ENCODE assay signal across 28 cellular contexts in the genomic region with DNA sequence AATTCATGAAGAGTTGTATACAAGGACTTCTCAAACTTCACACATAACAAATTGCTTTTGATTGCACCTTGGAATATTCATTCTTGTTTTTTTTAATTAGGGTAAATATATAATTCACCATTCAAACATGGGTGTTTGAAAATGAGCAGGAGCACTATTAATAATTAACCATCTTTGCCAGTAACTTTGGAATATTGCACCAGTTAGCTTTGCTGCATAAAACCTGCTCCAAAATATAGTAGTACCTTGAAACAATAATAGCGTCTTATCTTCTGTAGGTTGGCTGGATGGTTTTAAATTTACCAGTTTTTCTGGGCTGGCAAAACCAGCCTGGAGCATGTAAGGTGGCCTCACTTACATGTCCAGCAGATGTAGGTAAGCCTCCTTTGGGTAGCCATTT.
DNase-seq lines count a peak whose midpoint lies in the region; ATAC-seq, FAIRE-seq and TF ChIP-seq lines count a peak whose summit lies in the region.
"Had no signal": no experiment of that assay in that cellular context is flagged by ENCODE, and none has a peak within 500 bp of the region (broad histone marks: within the 10 kb centered on the region; RNA-seq: fewer than 3 reads in every experiment).

No MANE protein-coding gene starts in this region.

- no peak for DNase-seq in nephron progenitor cell
- DNase-seq in small intestine, result peak; percentile 42
- no peak for DNase-seq in ACHN
- no peak for DNase-seq in T1000 (lab: John Stamatoyannopoulos, UW)
- no peak for DNase-seq in dorsolateral prefrontal cortex
- DNase-seq: CD8-positive, alpha-beta memory T cell; DMS 273 treated with DMSO at 0.1 percent for 48 hours; DND-41; GM23248; HFFc6; KBM-7; MG63; NCI-H2029; NCI-H2227 treated with DMSO at 0.1 percent for 48 hours; NCI-H526 treated with DMSO at 0.1 percent for 48 hours; SJCRH30 had no signal

- H3K4me1 ChIP-seq in small intestine (ENCODE audit: control insufficient read depth in 2 of 2, insufficient read depth in 1 of 2, low read depth in 1 of 2, low read length in 1 of 2), result no peaks in the 10 kb centered on the region
- H3K4me1 ChIP-seq: HAP-1, SJCRH30 had no signal

- H3K4me3 Mint-ChIP-seq in nephron progenitor cell, result no peak overlapping the region
- H3K4me3 Mint-ChIP-seq: B cell; CD14-positive monocyte; CD8-positive, alpha-beta memory T cell; HFFc6 had no signal

- no peaks in the 10 kb centered on the region for H3K36me3 ChIP-seq in small intestine (ENCODE audit: control insufficient read depth in 2 of 2, insufficient read depth in 2 of 2, low read length in 2 of 2)
- H3K36me3 ChIP-seq: HAP-1, MG63, SJCRH30 had no signal

- H3K4me3 ChIP-seq in small intestine (ENCODE audit: low read depth in 1 of 2, low read length in 2 of 2) (no peak overlapping the region), dorsolateral prefrontal cortex (no peak overlapping the region)
- H3K4me3 ChIP-seq: GM23248, HAP-1, MG63, PC-9, SJCRH30 had no signal

- intact Hi-C loops in dorsolateral prefrontal cortex (cut with DNase I), result no loop called here

- no peak for TF ChIP-seq CTCF in VCaP (conservative IDR thresholded peaks at IDR 0.05)
- TF ChIP-seq CTCF in nephron progenitor cell (IDR thresholded peaks at IDR 0.05), result no peak
- TF ChIP-seq CTCF in dorsolateral prefrontal cortex (IDR thresholded peaks at IDR 0.05 in 54 of 56, conservative IDR thresholded peaks at IDR 0.05 in 2 of 56; ENCODE audit: low read depth in 1 of 56, partially characterized antibody in 56 of 56), result no peak

- in situ Hi-C loops in ACHN (cut with HindIII; ENCODE audit: low pct_ligation_motif_present, low pct_unique_long_range_greater_than_20kb, low sequenced_read_pairs), result no loop called here

- no peak for ATAC-seq in GM21447 (IDR thresholded peaks at IDR 0.05; ENCODE audit: unreplicated experiment)
- ATAC-seq: Right ventricle myocardium inferior, SK-N-SH treated with all-trans-retinoic acid at 6 μM for 48 hours had no signal

- no peaks in the 10 kb centered on the region for H3K36me3 Mint-ChIP-seq in nephron progenitor cell (ENCODE audit: low read depth)
- H3K36me3 Mint-ChIP-seq: CD14-positive monocyte had no signal

- peak overlapping the region; percentile 89 for H3K27ac ChIP-seq in VCaP
- no peak overlapping the region for H3K27ac ChIP-seq in small intestine (ENCODE audit: low read depth in 1 of 2, low read length in 1 of 2)
- no peak overlapping the region for H3K27ac ChIP-seq in dorsolateral prefrontal cortex
- H3K27ac ChIP-seq: GM23248, PC-9, SJCRH30 had no signal

- H3K27me3 ChIP-seq in small intestine (ENCODE audit: control insufficient read depth in 2 of 2, insufficient read depth in 2 of 2, low read length in 2 of 2) (no peaks in the 10 kb centered on the region), dorsolateral prefrontal cortex (peaks cover 0 to 3% (median 0%) of the 10 kb centered on the region in 45 donors)
- H3K27me3 ChIP-seq: MG63, SJCRH30 had no signal

- H3K4me1 Mint-ChIP-seq in nephron progenitor cell, result peaks cover 35% of the 10 kb centered on the region
- H3K4me1 Mint-ChIP-seq: B cell; CD14-positive monocyte; CD8-positive, alpha-beta memory T cell had no signal

- FAIRE-seq in islet of Langerhans (lab: Jason Lieb, UNC), result peak; percentile 80
- no peak for FAIRE-seq in small intestine (lab: Jason Lieb, UNC)
- FAIRE-seq: GM12892, GM19239, HTR-8/SVneo had no signal

- no peaks in the 10 kb centered on the region for H3K9me3 ChIP-seq in small intestine (ENCODE audit: control insufficient read depth, low read depth)
- H3K9me3 ChIP-seq: HAP-1, MG63, SJCRH30 had no signal

- H3K27ac Mint-ChIP-seq in nephron progenitor cell, result peak overlapping the region; percentile 97
- H3K27ac Mint-ChIP-seq: B cell; CD14-positive monocyte; CD8-positive, alpha-beta memory T cell; HFFc6 had no signal

- peaks cover 4% of the 10 kb centered on the region for H3K27me3 Mint-ChIP-seq in nephron progenitor cell (ENCODE audit: low read depth, poor library complexity)
- H3K27me3 Mint-ChIP-seq: B cell; CD8-positive, alpha-beta memory T cell had no signal

- no peaks in the 10 kb centered on the region for H3K9me3 Mint-ChIP-seq in nephron progenitor cell

- WGBS in small intestine, 3 donors, result 20 to 69% (median 31%) methylated on average over 1 of the region's 1 CpG
